8 cellular contexts compared by ENCODE assay signal in genomic region chr12:89459279-89459678, GRCh38.
DNase-seq lines count a peak whose midpoint lies in the region; FAIRE-seq and TF ChIP-seq lines count a peak whose summit lies in the region.
"Not testable (repeated sequence)": the region's sequence is repeated elsewhere in the genome, so short reads cannot be mapped to it uniquely, and the experiment has no call there.

No MANE protein-coding gene starts in this region.

- not testable (repeated sequence) for H3K9ac ChIP-seq in astrocyte (ENCODE audit: low read length); endodermal cell (ENCODE audit: extremely low read depth, low read length, poor library complexity, severe bottlenecking)
- H3K9ac ChIP-seq in mesenchymal stem cell (ENCODE audit: low read length), result peak overlapping the region; percentile 76

- not testable (repeated sequence) for H2BK15ac ChIP-seq in mesenchymal stem cell (ENCODE audit: low read depth, poor library complexity, severe bottlenecking)

- DNase-seq in PC-9; astrocyte (ENCODE audit: low read depth); endodermal cell; cardiac muscle cell (ENCODE audit: low read depth in 1 of 2, low spot score in 1 of 2); mesenchymal stem cell; spleen: not testable (repeated sequence)

- no CpG with 5 or more reads among the region's 4 CpGs for WGBS in endodermal cell (ENCODE audit: insufficient coverage in 1 of 2, insufficient read length in 1 of 2), 2 experiments
- no CpG with 5 or more reads among the region's 4 CpGs for WGBS in mesenchymal stem cell
- WGBS in spleen, 5 donors, result 38 to 49% (median 44%) methylated on average over 3 to 4 of the region's 4 CpGs

- H3K4me3 ChIP-seq in PC-9; astrocyte (ENCODE audit: insufficient read depth, low read depth, low read length); endodermal cell (ENCODE audit: low read length); cardiac muscle cell; mesenchymal stem cell (ENCODE audit: insufficient read depth in 1 of 2, low read depth in 1 of 2, low read length in 2 of 2); spleen: not testable (repeated sequence)

- not testable (repeated sequence) for H2BK12ac ChIP-seq in mesenchymal stem cell (ENCODE audit: low read length in 2 of 2)

- H2AK5ac ChIP-seq in mesenchymal stem cell (ENCODE audit: low read length, severe bottlenecking), result not testable (repeated sequence)

- not testable (repeated sequence) for H3K14ac ChIP-seq in mesenchymal stem cell (ENCODE audit: low read length in 2 of 2)

- not testable (repeated sequence) for H3K79me1 ChIP-seq in mesenchymal stem cell (replicated peaks; ENCODE audit: low read length, poor library complexity, severe bottlenecking)

- not testable (repeated sequence) for H3K27me3 Mint-ChIP-seq in astrocyte (ENCODE audit: low read depth, unreplicated experiment); endodermal cell (ENCODE audit: insufficient read depth)

- not testable (repeated sequence) for H4K20me1 ChIP-seq in PC-9 (ENCODE audit: insufficient read depth); astrocyte (ENCODE audit: insufficient read depth, low read length)

- not testable (repeated sequence) for BruUV-seq in PC-9 (replicated peaks; lab: Mats Ljungman, UMichigan)

- H3K4me1 ChIP-seq in PC-9 (replicated peaks; ENCODE audit: insufficient read depth); astrocyte (ENCODE audit: insufficient read depth, low read length); endodermal cell (ENCODE audit: control insufficient read depth, insufficient read depth, low read length); mesenchymal stem cell (ENCODE audit: control insufficient read depth, insufficient read depth, low read depth, low read length): not testable (repeated sequence)
- peaks cover 13% of the 10 kb centered on the region for H3K4me1 ChIP-seq in cardiac muscle cell (ENCODE audit: low read depth)
- peaks cover 0 to 40% (median 22%) of the 10 kb centered on the region in 6 donors for H3K4me1 ChIP-seq in spleen

- H4K91ac ChIP-seq in mesenchymal stem cell (ENCODE audit: low read length), result not testable (repeated sequence)

- H2AFZ ChIP-seq in PC-9; astrocyte (ENCODE audit: low read depth, low read length); mesenchymal stem cell (ENCODE audit: low read depth, low read length): not testable (repeated sequence)

- not testable (repeated sequence) for H3K9me3 Mint-ChIP-seq in astrocyte (ENCODE audit: unreplicated experiment); endodermal cell

- not testable (repeated sequence) for H3K27ac ChIP-seq in C4-2B; PC-9; astrocyte (ENCODE audit: low read depth, low read length); endodermal cell (ENCODE audit: low read depth, low read length); cardiac muscle cell; mesenchymal stem cell (ENCODE audit: low read length, poor library complexity, severe bottlenecking); spleen

- not testable (repeated sequence) for H3K36me3 ChIP-seq in PC-9 (ENCODE audit: low read depth); astrocyte (ENCODE audit: insufficient read depth, low read length); endodermal cell (ENCODE audit: control insufficient read depth, insufficient read depth, low read length); cardiac muscle cell; mesenchymal stem cell (ENCODE audit: control insufficient read depth in 1 of 2, insufficient read depth in 2 of 2, low read depth in 1 of 2, low read length in 2 of 2)
- peaks cover 0 to 22% (median 0%) of the 10 kb centered on the region in 6 donors for H3K36me3 ChIP-seq in spleen

- TF ChIP-seq EP300 in Ishikawa (IDR thresholded peaks at IDR 0.05; ENCODE audit: borderline replicate concordance), result not testable (repeated sequence)

- not testable (repeated sequence) for H3K9me3 ChIP-seq in PC-9 (ENCODE audit: insufficient read depth, low read depth); astrocyte (ENCODE audit: insufficient read depth, low read depth, low read length); endodermal cell (ENCODE audit: control insufficient read depth, low read length); cardiac muscle cell (ENCODE audit: low read depth); mesenchymal stem cell (ENCODE audit: control insufficient read depth, low read length); spleen

- H4K8ac ChIP-seq in mesenchymal stem cell (ENCODE audit: low read length), result not testable (repeated sequence)

- H3K4me1 Mint-ChIP-seq in astrocyte (ENCODE audit: low read depth, unreplicated experiment) (peaks cover 22% of the 10 kb centered on the region), endodermal cell (peaks cover 19% of the 10 kb centered on the region)

- not testable (repeated sequence) for FAIRE-seq in astrocyte (lab: Jason Lieb, UNC)

- H3F3A ChIP-seq in PC-9 (ENCODE audit: insufficient read depth, low read depth), result not testable (repeated sequence)

- H3K4me3 Mint-ChIP-seq in astrocyte (ENCODE audit: unreplicated experiment); endodermal cell: not testable (repeated sequence)

- H3K18ac ChIP-seq in mesenchymal stem cell (ENCODE audit: low read depth in 1 of 2, low read length in 2 of 2), result not testable (repeated sequence)

- not testable (repeated sequence) for H2BK120ac ChIP-seq in mesenchymal stem cell (ENCODE audit: low read depth, low read length)

- CTCF ChIA-PET in PC-9 (lab: Charles Lee), result interaction anchor here (0.6 kb wide), 2 partner anchors 299 to 1304 kb away, joined by 4 to 11 read pairs; no protein-coding TSS in a partner anchor

- intact Hi-C loops in PC-9 (cut with micrococcal nuclease; ENCODE audit: unreplicated experiment), result loop anchor here (1.0 kb wide), 1 partner anchor 105 kb away; no protein-coding TSS in a partner anchor
- intact Hi-C loops in spleen (cut with DNase I; ENCODE audit: low total_unique reads), result not testable (repeated sequence)

- not testable (repeated sequence) for TF ChIP-seq POLR2A in spleen (IDR thresholded peaks at IDR 0.05)

- POLR2A ChIA-PET in PC-9 (lab: Charles Lee; ENCODE audit: unreplicated experiment), result not testable (repeated sequence)

- H3K9me2 ChIP-seq in PC-9 (ENCODE audit: insufficient read depth), result not testable (repeated sequence)

- H3K36me3 Mint-ChIP-seq in astrocyte (ENCODE audit: low read depth, unreplicated experiment); endodermal cell (ENCODE audit: low read depth): not testable (repeated sequence)

- TF ChIP-seq RAD21 in Ishikawa (IDR thresholded peaks at IDR 0.05; ENCODE audit: low read depth), result 0 out of 2 replicates have a peak, but pooled peaks have one; percentile 8

- not testable (repeated sequence) for H2BK5ac ChIP-seq in mesenchymal stem cell (ENCODE audit: low read depth, low read length, poor library complexity, severe bottlenecking)

- not testable (repeated sequence) for H3K4me2 ChIP-seq in PC-9; astrocyte (ENCODE audit: low read length); mesenchymal stem cell (ENCODE audit: low read length, poor library complexity, severe bottlenecking)

- H3K79me2 ChIP-seq in PC-9 (ENCODE audit: low read depth); astrocyte (ENCODE audit: insufficient read depth, low read length): not testable (repeated sequence)

- not testable (repeated sequence) for H3K27me3 ChIP-seq in PC-9 (ENCODE audit: insufficient read depth, low read depth); astrocyte (ENCODE audit: insufficient read depth, low read length); endodermal cell (ENCODE audit: control insufficient read depth, insufficient read depth, low read length, poor library complexity, severe bottlenecking); cardiac muscle cell; mesenchymal stem cell (ENCODE audit: control insufficient read depth in 1 of 2, insufficient read depth in 1 of 2, low read length in 2 of 2); spleen (replicated peaks in 1 of 7)

- H3K23ac ChIP-seq in mesenchymal stem cell (ENCODE audit: low read length in 2 of 2), result not testable (repeated sequence)

- not testable (repeated sequence) for H3K27ac Mint-ChIP-seq in astrocyte (ENCODE audit: unreplicated experiment); endodermal cell

- not testable (repeated sequence) for H3K4ac ChIP-seq in mesenchymal stem cell (ENCODE audit: low read depth in 1 of 2, low read length in 2 of 2)

- TF ChIP-seq CTCF in C4-2B (conservative IDR thresholded peaks at IDR 0.05) (peak; percentile 34), PC-9 (conservative IDR thresholded peaks at IDR 0.05) (peak; percentile 42), astrocyte (IDR thresholded peaks at IDR 0.05; ENCODE audit: insufficient read depth, low read depth, low read length) (peak; percentile 13), endodermal cell (conservative IDR thresholded peaks at IDR 0.05) (peak; percentile 52), cardiac muscle cell (IDR thresholded peaks at IDR 0.05; ENCODE audit: low read depth, low read length) (peak; percentile 35), spleen (IDR thresholded peaks at IDR 0.05 in 8 of 11, conservative IDR thresholded peaks at IDR 0.05 in 3 of 11) (peak in 6 of 11 experiments; percentile 6 to 31 (median 13))
